24 cellular contexts compared by ENCODE assay signal in genomic region chr12:97173672-97174385, GRCh38.
"Had no signal": no experiment of that assay in that cellular context is flagged by ENCODE, and none has a peak within 500 bp of the region (broad histone marks: within the 10 kb centered on the region; RNA-seq: fewer than 3 reads in every experiment).

No MANE protein-coding gene starts in this region.

- ATAC-seq: activated naive CD4-positive, alpha-beta T cell treated with anti-CD3 and anti-CD28 coated beads, Interleukin-2, amount 50 U/mL, for 72 hours; activated naive CD8-positive, alpha-beta T cell treated with anti-CD3 and anti-CD28 coated beads, Interleukin-2, amount 50 U/mL, for 24 hours; activated T-cell treated with anti-CD3 and anti-CD28 coated beads, Interleukin-2, amount 50 U/mL, for 4 hours; body of pancreas; T-helper 17 cell had no signal

- H3K27ac ChIP-seq: ascending aorta, body of pancreas, KMS-11 had no signal

- H3K9ac ChIP-seq: KMS-11 had no signal

- H3K4me3 ChIP-seq: ascending aorta, body of pancreas had no signal

- H3K36me3 ChIP-seq: ascending aorta had no signal

- H3K27me3 Mint-ChIP-seq: activated CD4-positive, alpha-beta T cell treated with anti-CD3 and anti-CD28 coated beads, Interleukin-2, amount 10 ng/mL, durations not matched to agents 7 days and 5 days; activated naive CD8-positive, alpha-beta T cell treated with anti-CD3 and anti-CD28 coated beads, Interleukin-2, amount 50 U/mL, for 24 hours; central memory CD8-positive, alpha-beta T cell; T-helper 17 cell had no signal

- H3K4me3 Mint-ChIP-seq: activated B cell treated with CpG ODN at 0.5 μM for 24 hours; activated CD4-positive, alpha-beta memory T cell treated with anti-CD3 and anti-CD28 coated beads for 36 hours; activated CD4-positive, alpha-beta T cell treated with anti-CD3 and anti-CD28 coated beads, Interleukin-2, amount 10 ng/mL, durations not matched to agents 7 days and 5 days; activated naive CD8-positive, alpha-beta T cell treated with anti-CD3 and anti-CD28 coated beads, Interleukin-2, amount 50 U/mL, for 24 hours; activated T-cell treated with anti-CD3 and anti-CD28 coated beads, Interleukin-2, amount 50 U/mL, for 4 hours; central memory CD8-positive, alpha-beta T cell; T-helper 17 cell had no signal

- H3K9me3 ChIP-seq: ascending aorta, body of pancreas had no signal

- H3K9me3 Mint-ChIP-seq: activated CD4-positive, alpha-beta memory T cell treated with anti-CD3 and anti-CD28 coated beads for 36 hours; activated CD4-positive, alpha-beta T cell treated with anti-CD3 and anti-CD28 coated beads, Interleukin-2, amount 10 ng/mL, durations not matched to agents 7 days and 5 days; activated naive CD4-positive, alpha-beta T cell treated with anti-CD3 and anti-CD28 coated beads, Interleukin-2, amount 50 U/mL, for 72 hours; activated naive CD8-positive, alpha-beta T cell treated with anti-CD3 and anti-CD28 coated beads, Interleukin-2, amount 50 U/mL, for 24 hours; activated T-cell treated with anti-CD3 and anti-CD28 coated beads, Interleukin-2, amount 50 U/mL, for 4 hours had no signal

- H3K27ac Mint-ChIP-seq: activated B cell treated with CpG ODN at 0.5 μM for 24 hours; activated CD4-positive, alpha-beta memory T cell treated with anti-CD3 and anti-CD28 coated beads for 36 hours; activated CD4-positive, alpha-beta T cell treated with anti-CD3 and anti-CD28 coated beads, Interleukin-2, amount 10 ng/mL, durations not matched to agents 7 days and 5 days; activated naive CD4-positive, alpha-beta T cell treated with anti-CD3 and anti-CD28 coated beads, Interleukin-2, amount 50 U/mL, for 72 hours; activated naive CD8-positive, alpha-beta T cell treated with anti-CD3 and anti-CD28 coated beads, Interleukin-2, amount 50 U/mL, for 24 hours; T-helper 17 cell had no signal

- H3K36me3 Mint-ChIP-seq: activated CD4-positive, alpha-beta memory T cell treated with anti-CD3 and anti-CD28 coated beads for 36 hours; activated naive CD4-positive, alpha-beta T cell treated with anti-CD3 and anti-CD28 coated beads, Interleukin-2, amount 50 U/mL, for 72 hours had no signal

- H3K4me1 Mint-ChIP-seq: activated B cell treated with CpG ODN at 0.5 μM for 24 hours; activated CD4-positive, alpha-beta T cell treated with anti-CD3 and anti-CD28 coated beads, Interleukin-2, amount 10 ng/mL, durations not matched to agents 7 days and 5 days; activated naive CD8-positive, alpha-beta T cell treated with anti-CD3 and anti-CD28 coated beads, Interleukin-2, amount 50 U/mL, for 24 hours; central memory CD8-positive, alpha-beta T cell; T-helper 17 cell had no signal

- DNase-seq: activated B cell treated with CpG ODN at 0.5 μM for 24 hours; activated CD4-positive, alpha-beta memory T cell treated with anti-CD3 and anti-CD28 coated beads for 36 hours; activated CD4-positive, alpha-beta T cell treated with anti-CD3 and anti-CD28 coated beads for 1 hour; activated CD4-positive, alpha-beta T cell treated with anti-CD3 and anti-CD28 coated beads, Interleukin-2, amount 10 ng/mL, durations not matched to agents 7 days and 5 days; activated CD8-positive, alpha-beta memory T cell treated with anti-CD3 and anti-CD28 coated beads for 24 hours; activated effector memory CD4-positive, alpha-beta T cell treated with anti-CD3 and anti-CD28 coated beads, Interleukin-2, amount 50 U/mL, for 16 hours; activated naive CD4-positive, alpha-beta T cell treated with Interleukin-2 at 50 U/mL for 16 hours; activated naive CD8-positive, alpha-beta T cell treated with anti-CD3 and anti-CD28 coated beads, Interleukin-2, amount 50 U/mL, for 24 hours; activated T-cell treated with anti-CD3 and anti-CD28 coated beads, Interleukin-2, amount 50 U/mL, for 4 hours; amniotic stem cell; body of pancreas; NCI-H1092; NCI-H1417; NCI-H1694; NCI-H2029 treated with DMSO at 0.1 percent for 48 hours; NCI-H524; NCI-H748 treated with DMSO at 0.1 percent for 48 hours; SIG-M5; T-helper 17 cell; T-helper 9 cell had no signal

- H3K4me1 ChIP-seq: ascending aorta, body of pancreas had no signal

- H3K4me2 ChIP-seq: KMS-11 had no signal

- H3K27me3 ChIP-seq: ascending aorta, body of pancreas had no signal
